ENCODE assay signal across 14 cellular contexts in genomic region chr11:12092714-12093113, GRCh38. TPM values are rescaled to one million over a fixed set of nuclear protein-coding genes. Genes with fewer than 3 reads are reported as not detected.
DNase-seq lines count a peak whose midpoint lies in the region; ATAC-seq, FAIRE-seq and TF ChIP-seq lines count a peak whose summit lies in the region.
"Had no signal": no experiment of that assay in that cellular context is flagged by ENCODE, and none has a peak within 500 bp of the region (broad histone marks: within the 10 kb centered on the region; RNA-seq: fewer than 3 reads in every experiment).

No MANE protein-coding gene starts in this region.

- no peak overlapping the region for H2BK5ac ChIP-seq in mesenchymal stem cell (ENCODE audit: low read depth, low read length, poor library complexity, severe bottlenecking)

- no TSS peak for BruUV-seq in HepG2 (replicated peaks; lab: Mats Ljungman, UMichigan)

- H3K4me1 ChIP-seq in mesenchymal stem cell (ENCODE audit: control insufficient read depth, insufficient read depth, low read depth, low read length) (peaks cover 21% of the 10 kb centered on the region), HepG2 (ENCODE audit: insufficient read depth, low read length) (peaks cover 52% of the 10 kb centered on the region)

- no peak for FAIRE-seq in HepG2 (lab: Jason Lieb, UNC)

- H2BK120ac ChIP-seq in mesenchymal stem cell (ENCODE audit: low read depth, low read length) = no peak overlapping the region

- H2AK5ac ChIP-seq in mesenchymal stem cell (ENCODE audit: low read length, severe bottlenecking) = peak overlapping the region; percentile 62

- H2AFZ ChIP-seq in mesenchymal stem cell (ENCODE audit: low read depth, low read length) (no peak overlapping the region), HepG2 (ENCODE audit: low read length) (no peak overlapping the region)

- H3K9me3 Mint-ChIP-seq in HFFc6 (no peaks in the 10 kb centered on the region), WTC11 (no peaks in the 10 kb centered on the region)
- H3K9me3 Mint-ChIP-seq: activated CD4-positive, alpha-beta memory T cell treated with anti-CD3 and anti-CD28 coated beads, Interleukin-2, amount 10 ng/mL, durations not matched to agents 7 days and 5 days; neural crest cell had no signal

- no peak overlapping the region for H2BK12ac ChIP-seq in mesenchymal stem cell (ENCODE audit: low read length in 2 of 2)

- H3K14ac ChIP-seq in mesenchymal stem cell (ENCODE audit: low read length in 2 of 2) = no peak overlapping the region

- H3K27ac Mint-ChIP-seq in HFFc6 (peak overlapping the region; percentile 22), WTC11 (0 out of 2 replicates have a peak overlapping the region, but pooled peaks have one; percentile 22)

- no peaks in the 10 kb centered on the region for H3K79me2 ChIP-seq in HepG2 (ENCODE audit: insufficient read depth, low read length)

- H4K8ac ChIP-seq in mesenchymal stem cell (ENCODE audit: low read length) = no peak overlapping the region

- H3K4me3 ChIP-seq in mesenchymal stem cell (ENCODE audit: insufficient read depth in 1 of 2, low read depth in 1 of 2, low read length in 2 of 2) = no peak overlapping the region
- no peak overlapping the region for H3K4me3 ChIP-seq in HepG2 (replicated peaks in 1 of 3; ENCODE audit: insufficient read depth in 1 of 3, low read depth in 2 of 3, low read length in 3 of 3)

- no peaks in the 10 kb centered on the region for H3K79me1 ChIP-seq in mesenchymal stem cell (replicated peaks; ENCODE audit: low read length, poor library complexity, severe bottlenecking)

- H3K36me3 Mint-ChIP-seq in HFFc6 (ENCODE audit: low read depth) (peaks cover 30% of the 10 kb centered on the region; the same call in 1 of the 2 replicates), WTC11 (no peaks in the 10 kb centered on the region)

- H3K27ac ChIP-seq in mesenchymal stem cell (ENCODE audit: low read length, poor library complexity, severe bottlenecking) = peak overlapping the region; percentile 17
- H3K27ac ChIP-seq in HepG2 (ENCODE audit: extremely low read length, insufficient read depth, low read length) = no peak overlapping the region

- peak; percentile 45 for ATAC-seq in WTC11
- no peak for ATAC-seq in HG02938 (IDR thresholded peaks at IDR 0.05; ENCODE audit: unreplicated experiment)
- no peak for ATAC-seq in HG02981 (IDR thresholded peaks at IDR 0.05; ENCODE audit: unreplicated experiment)
- ATAC-seq in HepG2 = no peak
- no peak for ATAC-seq in HG02642 (IDR thresholded peaks at IDR 0.05; ENCODE audit: poor library complexity, unreplicated experiment)

- H3K4me3 Mint-ChIP-seq in HFFc6 (no peak overlapping the region), WTC11 (no peak overlapping the region)
- H3K4me3 Mint-ChIP-seq: activated CD4-positive, alpha-beta memory T cell treated with anti-CD3 and anti-CD28 coated beads, Interleukin-2, amount 10 ng/mL, durations not matched to agents 7 days and 5 days; neural crest cell had no signal

- H3K27me3 Mint-ChIP-seq in HFFc6 (ENCODE audit: insufficient read depth) (peaks cover 18% of the 10 kb centered on the region), WTC11 (ENCODE audit: low read depth) (no peaks in the 10 kb centered on the region)
- H3K27me3 Mint-ChIP-seq: activated CD4-positive, alpha-beta memory T cell treated with anti-CD3 and anti-CD28 coated beads, Interleukin-2, amount 10 ng/mL, durations not matched to agents 7 days and 5 days had no signal

- POLR2A ChIA-PET in WTC11 (lab: Charles Lee) = no interaction called here
- POLR2A ChIA-PET in HepG2 (lab: Yijun Ruan, JAX) = interaction anchor here (1.1 kb wide), 2 partner anchors 26 to 156 kb away, joined by 3 to 9 read pairs; no protein-coding TSS in a partner anchor

- intact Hi-C loops in HepG2 (cut with micrococcal nuclease; ENCODE audit: unreplicated experiment) = no loop called here

- peak overlapping the region in 1 of 2 experiments; percentile 12 for H3K18ac ChIP-seq in mesenchymal stem cell (ENCODE audit: low read depth in 1 of 2, low read length in 2 of 2)

- TF ChIP-seq EP300 in HepG2 (IDR thresholded peaks at IDR 0.05; ENCODE audit: low read depth in 2 of 2, low read length in 2 of 2) = no peak
- TF ChIP-seq EP300 in HepG2 (CRISPR knock-in tag; IDR thresholded peaks at IDR 0.05; ENCODE audit: borderline replicate concordance) = no peak

- H3K27me3 ChIP-seq in mesenchymal stem cell (ENCODE audit: control insufficient read depth in 1 of 2, insufficient read depth in 1 of 2, low read length in 2 of 2) (no peaks in the 10 kb centered on the region), HepG2 (ENCODE audit: control insufficient read depth in 1 of 2, insufficient read depth in 2 of 2, low read length in 2 of 2) (no peaks in the 10 kb centered on the region)

- no peak overlapping the region for H4K91ac ChIP-seq in mesenchymal stem cell (ENCODE audit: low read length)

- DNase-seq in Ammon's horn (ENCODE audit: low spot score) (peak; percentile 71), HFFc6 (no peak), WTC11 (ENCODE audit: low spot score) (no peak), mesenchymal stem cell (no peak), HepG2 (ENCODE audit: low spot score) (no peak)
- DNase-seq: activated CD4-positive, alpha-beta memory T cell treated with anti-CD3 and anti-CD28 coated beads, Interleukin-2, amount 10 ng/mL, durations not matched to agents 7 days and 5 days; central memory CD4-positive, alpha-beta T cell; GF-D8; NCI-H1436; stimulated activated CD4-positive, alpha-beta T cell treated with anti-CD3 and anti-CD28 coated beads, Interleukin-12 subunit alpha, Interleukin-12 subunit beta, amount 100 ng/mL, for 4 hours had no signal

- CTCF ChIA-PET in WTC11 (lab: Charles Lee) (interaction anchor here (1.1 to 2.6 kb wide), 12 partner anchors 9 to 822 kb away, joined by 3 to 13 read pairs (median 6); partner anchors contain the start of gene MICAL2), HepG2 (lab: Yijun Ruan, JAX; ENCODE audit: low intra/inter-chr PET ratio, low total read pairs) (no interaction called here)

- no peak for TF ChIP-seq CTCF in HFFc6 (IDR thresholded peaks at IDR 0.05)
- no peak for TF ChIP-seq CTCF in WTC11 (IDR thresholded peaks at IDR 0.05)
- no peak for TF ChIP-seq CTCF in HepG2 (CRISPR knock-in tag; IDR thresholded peaks at IDR 0.05)

- TF ChIP-seq POLR2A in HepG2 (IDR thresholded peaks at IDR 0.05; ENCODE audit: insufficient read depth in 1 of 2, low read depth in 2 of 2, low read length in 2 of 2) = no peak

- 81% methylated on average over 4 of the region's 6 CpGs for WGBS in mesenchymal stem cell
- 87% methylated on average over 5 of the region's 6 CpGs for WGBS in HepG2 (ENCODE audit: low lambda C conversion rate)

- H3K9me3 ChIP-seq in mesenchymal stem cell (ENCODE audit: control insufficient read depth, low read length) = no peaks in the 10 kb centered on the region
- H3K9me3 ChIP-seq in HepG2 (ENCODE audit: low read length) = no peaks in the 10 kb centered on the region

- no peak overlapping the region for H3K4me2 ChIP-seq in mesenchymal stem cell (ENCODE audit: low read length, poor library complexity, severe bottlenecking)
- no peak overlapping the region for H3K4me2 ChIP-seq in HepG2 (ENCODE audit: low read depth, low read length)

- H3K9ac ChIP-seq in mesenchymal stem cell (ENCODE audit: low read length) = no peak overlapping the region
- no peak overlapping the region for H3K9ac ChIP-seq in HepG2 (ENCODE audit: insufficient read depth, low read depth, low read length)

- H3K23ac ChIP-seq in mesenchymal stem cell (ENCODE audit: low read length in 2 of 2) = no peak overlapping the region

- H2BK15ac ChIP-seq in mesenchymal stem cell (ENCODE audit: low read depth, poor library complexity, severe bottlenecking) = no peak overlapping the region

- TF ChIP-seq RAD21 in HepG2 (CRISPR knock-in tag; IDR thresholded peaks at IDR 0.05) = no peak

- H3K36me3 ChIP-seq in mesenchymal stem cell (ENCODE audit: control insufficient read depth in 1 of 2, insufficient read depth in 2 of 2, low read depth in 1 of 2, low read length in 2 of 2) (no peaks in the 10 kb centered on the region), HepG2 (replicated peaks in 1 of 2; ENCODE audit: control insufficient read depth in 1 of 2, insufficient read depth in 2 of 2, low read length in 2 of 2) (no peaks in the 10 kb centered on the region)

- H4K20me1 ChIP-seq in HepG2 (ENCODE audit: insufficient read depth, low read length) = no peaks in the 10 kb centered on the region

- no peak overlapping the region for H3K4ac ChIP-seq in mesenchymal stem cell (ENCODE audit: low read depth in 1 of 2, low read length in 2 of 2)

- H3K4me1 Mint-ChIP-seq in HFFc6 (ENCODE audit: low read depth) = peaks cover 61% of the 10 kb centered on the region
- peaks cover 38% of the 10 kb centered on the region for H3K4me1 Mint-ChIP-seq in WTC11

- in situ Hi-C loops in HepG2 (cut with HindIII; ENCODE audit: extremely low pct_ligation_motif_present, low pct_unique_long_range_greater_than_20kb) = no loop called here

RNA-seq across cellular contexts. Expression of gene MICAL2, which starts 17.7 kb away (rescaled TPM):
- total RNA-seq in HFFc6 (2021; fragmentation: NEBNext Ultra II Directional; extraction: Animal tissue kit (Norgen Biotek cat#: 25700)) = 100 to 1,000 TPM; 199 to 252 (median 233) TPM
- total RNA-seq in WTC11 (2021) (2.2 to 3.1 TPM (median 2.6 TPM) in 3 replicates), HepG2 (2016; rRNA removed; fragmentation: Illumina TruSeq; extraction: Trizol) (1.1 and 1.4 TPM in 2 replicates)
- 96.9 TPM for polyA plus RNA-seq in mesenchymal stem cell (2013, experiment 1 of 2)
- 100 TPM for polyA plus RNA-seq in mesenchymal stem cell (2013, experiment 2 of 2)
- 0.18 and 0.51 TPM in 2 replicates for total RNA-seq in HepG2 (2016; cell fraction: cytosol; rRNA removed; fragmentation: Illumina TruSeq; extraction: Trizol; ENCODE audit: low read depth)
- total RNA-seq in HepG2 (2016; cell fraction: insoluble cytoplasmic fraction; rRNA removed; fragmentation: Illumina TruSeq; extraction: Trizol) = 1.1 and 1.7 TPM in 2 replicates
- total RNA-seq in HepG2 (2016; cell fraction: membrane; rRNA removed; fragmentation: Illumina TruSeq; extraction: Trizol) = 1.1 and 1.3 TPM in 2 replicates
- 1.6 and 3.7 TPM in 2 replicates for total RNA-seq in HepG2 (2016; cell fraction: nucleus; rRNA removed; fragmentation: Illumina TruSeq; extraction: Trizol)
- polyA plus RNA-seq in HepG2 (2011; rRNA removed) = 0.59 and 0.78 TPM in 2 replicates
- polyA plus RNA-seq in HepG2 (2011; cell fraction: cytosol; rRNA removed) = 0.46 and 0.50 TPM in 2 replicates
- polyA plus RNA-seq in HepG2 (2011; cell fraction: nucleus; rRNA removed) = 0.61 and 0.97 TPM in 2 replicates
- polyA plus RNA-seq in HepG2 (2012) = 0.48 and 1.6 TPM in 2 replicates
- polyA plus RNA-seq in HepG2 (2016; cell fraction: cytosol; fragmentation: Illumina TruSeq; extraction: Trizol; ENCODE audit: low read depth) = 0.29 and 0.53 TPM in 2 replicates
- polyA plus RNA-seq in HepG2 (2016; cell fraction: insoluble cytoplasmic fraction; fragmentation: Illumina TruSeq; extraction: Trizol; ENCODE audit: low read depth) = 0.73 and 1.3 TPM in 2 replicates
- polyA plus RNA-seq in HepG2 (2016; cell fraction: membrane; fragmentation: Illumina TruSeq; extraction: Trizol; ENCODE audit: low read depth) = 0.34 and 0.39 TPM in 2 replicates
- 1.2 and 2.1 TPM in 2 replicates for polyA plus RNA-seq in HepG2 (2016; cell fraction: nucleus; fragmentation: Illumina TruSeq; extraction: Trizol; ENCODE audit: insufficient read depth, low read depth)
- polyA minus RNA-seq in HepG2 (2011; rRNA and poly(A)+ RNA removed; ENCODE audit: low replicate concordance) = 1.6 and 8.6 TPM in 2 replicates
- 0.70 and 2.7 TPM in 2 replicates for polyA minus RNA-seq in HepG2 (2011; cell fraction: cytosol; rRNA and poly(A)+ RNA removed)
- 2.4 and 3.5 TPM in 2 replicates for polyA minus RNA-seq in HepG2 (2011; cell fraction: nucleus; rRNA and poly(A)+ RNA removed)

Comparison
In these comparisons a context has a peak if more than half of its experiments do, and no peak if none do; other contexts are left out.
1. RNA of gene MICAL2, which starts 17.7 kb away (total RNA-seq): 199 to 252 TPM in HFFc6; 2.2 to 3.1 TPM in WTC11 and 0.18 to 3.7 TPM in HepG2; every median in the first group is over 10 times any median in the second.